In genomic region chr19:45492137-45492626, GRCh38 we compare ENCODE assay signal across 1 cellular context.
TF ChIP-seq lines count a peak whose summit lies in the region.

No MANE protein-coding gene starts in this region.

TF ChIP-seq in GM12878, 131 proteins besides CTCF, POLR2A, EP300 and RAD21:
- TF ChIP-seq NR2C1 (IDR thresholded peaks at IDR 0.05) (no peak), BACH1 (IDR thresholded peaks at IDR 0.05; ENCODE audit: borderline replicate concordance) (no peak), JUND (IDR thresholded peaks at IDR 0.05; ENCODE audit: low read depth, low read length) (no peak), CREB1 (IDR thresholded peaks at IDR 0.05; ENCODE audit: low read depth) (no peak), NR2F1 (conservative IDR thresholded peaks at IDR 0.05) (no peak), PRDM15 (CRISPR knock-in tag; IDR thresholded peaks at IDR 0.05) (no peak), POLR2AphosphoS5 (IDR thresholded peaks at IDR 0.05; ENCODE audit: low read length) (no peak), NKRF (conservative IDR thresholded peaks at IDR 0.05) (no peak), IRF3 (IDR thresholded peaks at IDR 0.05) (no peak), SKIL (IDR thresholded peaks at IDR 0.05; ENCODE audit: low read depth, poor library complexity, severe bottlenecking) (no peak), KDM1A (IDR thresholded peaks at IDR 0.05; ENCODE audit: borderline replicate concordance) (no peak), ZBTB40 (IDR thresholded peaks at IDR 0.05; ENCODE audit: borderline replicate concordance) (no peak), ZBTB4 (CRISPR knock-in tag; IDR thresholded peaks at IDR 0.05) (no peak), BRCA1 (IDR thresholded peaks at IDR 0.05; ENCODE audit: low read depth, low read length) (no peak), SREBF1 (IDR thresholded peaks at IDR 0.05; ENCODE audit: low read length) (no peak), CHD2 (IDR thresholded peaks at IDR 0.05; ENCODE audit: borderline replicate concordance, low read depth, low read length) (no peak), PKNOX1 (IDR thresholded peaks at IDR 0.05) (no peak), ZNF687 (IDR thresholded peaks at IDR 0.05) (no peak), ELK1 (IDR thresholded peaks at IDR 0.05; ENCODE audit: low read depth, low read length) (no peak), TAF1 (IDR thresholded peaks at IDR 0.05; ENCODE audit: borderline replicate concordance, low read depth, low read length) (no peak)
